In genomic region chr5:97041239-97041638, GRCh38 we compare ENCODE assay signal across 1 cellular context.
TF ChIP-seq lines count a peak whose summit lies in the region.

No MANE protein-coding gene starts in this region.

TF ChIP-seq in K562, 482 proteins besides CTCF, POLR2A, EP300 and RAD21 (continued from another document and continues in another):
- TF ChIP-seq PCBP1 (IDR thresholded peaks at IDR 0.05; ENCODE audit: low read depth, low read length, poor library complexity, severe bottlenecking) (no peak), ZNF589 (CRISPR knock-in tag; IDR thresholded peaks at IDR 0.05; ENCODE audit: low read depth) (peak; percentile 95), POLR2G (IDR thresholded peaks at IDR 0.05; ENCODE audit: low read depth, low read length) (no peak), ZKSCAN8 (CRISPR knock-in tag; IDR thresholded peaks at IDR 0.05) (no peak), U2AF1 (optimal IDR thresholded peaks at IDR 0.05; ENCODE audit: low read depth, low read length) (no peak), MEF2A (IDR thresholded peaks at IDR 0.05; ENCODE audit: control insufficient read depth, low read depth, low read length) (no peak), MECOM (CRISPR knock-in tag; IDR thresholded peaks at IDR 0.05) (peak; percentile 68; the same call in 1 of the 2 replicates), SAFB (IDR thresholded peaks at IDR 0.05; ENCODE audit: borderline replicate concordance, low read depth, low read length) (no peak), EWSR1 (IDR thresholded peaks at IDR 0.05; ENCODE audit: borderline replicate concordance, low read depth, partially characterized antibody) (no peak), ZNF583 (CRISPR knock-in tag; IDR thresholded peaks at IDR 0.05) (peak; percentile 83), HDAC8 (tag; IDR thresholded peaks at IDR 0.05) (peak; percentile 88), ZNF280A (IDR thresholded peaks at IDR 0.05; ENCODE audit: low read depth, partially characterized antibody) (no peak), TRIM24 (IDR thresholded peaks at IDR 0.05) (peak; percentile 81 to 94; a peak in 2 of 4 replicates), ZNF184 (CRISPR knock-in tag; IDR thresholded peaks at IDR 0.05) (no peak), PBX2 (CRISPR knock-in tag; IDR thresholded peaks at IDR 0.05; ENCODE audit: low read depth) (no peak), PBX2 (tag; conservative IDR thresholded peaks at IDR 0.05; ENCODE audit: low read depth) (no peak), MGA (IDR thresholded peaks at IDR 0.05) (peak; percentile 50; the same call in 1 of the 2 replicates), ZNF668 (CRISPR knock-in tag; IDR thresholded peaks at IDR 0.05) (peak; percentile 75; the same call in 1 of the 2 replicates), ZNF197 (CRISPR knock-in tag; IDR thresholded peaks at IDR 0.05; ENCODE audit: low read depth) (peak; percentile 72; the same call in 1 of the 2 replicates), CSDE1 (IDR thresholded peaks at IDR 0.05) (no peak), CAMTA2 (CRISPR knock-in tag; conservative IDR thresholded peaks at IDR 0.05) (no peak), HNRNPLL (IDR thresholded peaks at IDR 0.05; ENCODE audit: low read depth, low read length, poor library complexity, severe bottlenecking) (no peak), ZNF133 (CRISPR knock-in tag; IDR thresholded peaks at IDR 0.05) (peak; percentile 86; the same call in 1 of the 2 replicates), TSC22D4 (tag; IDR thresholded peaks at IDR 0.05) (no peak), MTF1 (CRISPR knock-in tag; IDR thresholded peaks at IDR 0.05; ENCODE audit: borderline replicate concordance) (no peak), ZNF584 (CRISPR knock-in tag; IDR thresholded peaks at IDR 0.05; ENCODE audit: low read depth) (peak; percentile 94), ZNF140 (CRISPR knock-in tag; IDR thresholded peaks at IDR 0.05) (no peak), ZNF274 (IDR thresholded peaks at IDR 0.05; ENCODE audit: borderline replicate concordance, low read depth, low read length) (no peak), UBTF (IDR thresholded peaks at IDR 0.05; ENCODE audit: borderline replicate concordance in 1 of 2, low read depth in 2 of 2, low read length in 2 of 2) (no peak), HDAC2 (IDR thresholded peaks at IDR 0.05) (0 out of 2 replicates have a peak, but pooled peaks have one; percentile 23), KLF10 (CRISPR knock-in tag; IDR thresholded peaks at IDR 0.05) (no peak), NBN (IDR thresholded peaks at IDR 0.05; ENCODE audit: low read depth) (no peak), KDM4B (IDR thresholded peaks at IDR 0.05; ENCODE audit: borderline replicate concordance in 2 of 2, low read depth in 1 of 2) (no peak), TAL1 (IDR thresholded peaks at IDR 0.05) (no peak), TCF7 (IDR thresholded peaks at IDR 0.05; ENCODE audit: borderline replicate concordance) (no peak), ARID3A (IDR thresholded peaks at IDR 0.05; ENCODE audit: borderline replicate concordance, low read depth, low read length) (no peak), RUNX1 (IDR thresholded peaks at IDR 0.05; ENCODE audit: low read depth) (no peak), HSF4 (CRISPR knock-in tag; IDR thresholded peaks at IDR 0.05; ENCODE audit: borderline replicate concordance) (no peak; the same call in 1 of the 2 replicates), E2F8 (IDR thresholded peaks at IDR 0.05; ENCODE audit: low read depth, partially characterized antibody) (no peak)
